In genomic region chr7:38142736-38143135, GRCh38 we compare ENCODE assay signal across 15 cellular contexts. TPM values are rescaled to one million over a fixed set of nuclear protein-coding genes. Genes with fewer than 3 reads are reported as not detected.
DNase-seq lines count a peak whose midpoint lies in the region; ATAC-seq lines count a peak whose summit lies in the region.
"Had no signal": no experiment of that assay in that cellular context is flagged by ENCODE, and none has a peak within 500 bp of the region (broad histone marks: within the 10 kb centered on the region; RNA-seq: fewer than 3 reads in every experiment).

No MANE protein-coding gene starts in this region.

- ATAC-seq in GM18873 (IDR thresholded peaks at IDR 0.05; ENCODE audit: low FRiP score, unreplicated experiment), result peak; percentile 61
- ATAC-seq in GM21576 (IDR thresholded peaks at IDR 0.05; ENCODE audit: unreplicated experiment), result peak; percentile 82
- ATAC-seq in HG03039 (IDR thresholded peaks at IDR 0.05; ENCODE audit: unreplicated experiment), result peak; percentile 83
- ATAC-seq in left cardiac atrium, result no peak
- ATAC-seq in HG03196 (IDR thresholded peaks at IDR 0.05; ENCODE audit: unreplicated experiment), result no peak

- DNase-seq in RPMI8226, result peak; percentile 43
- DNase-seq in NCI-H146 treated with DMSO at 0.1 percent for 48 hours (lab: John Stamatoyannopoulos, UW; ENCODE audit: unreplicated experiment), result no peak
- no peak for DNase-seq in left cardiac atrium
- no peak for DNase-seq in globus pallidus (ENCODE audit: low spot score)
- DNase-seq: activated CD4-positive, alpha-beta T cell treated with anti-CD3 and anti-CD28 coated beads, Interleukin-2, amount 10 ng/mL, durations not matched to agents 7 days and 5 days; anterior cingulate cortex; esophagus squamous epithelium; mammary epithelial cell; NCI-H1105; NCI-H446 treated with DMSO at 0.1 percent for 48 hours; T-helper 2 cell had no signal

- intact Hi-C loops in left cardiac atrium (cut with DNase I), result no loop called here

RNA-seq across cellular contexts. Expression of gene STARD3NL, which starts 35.3 kb away (rescaled TPM):
- 10 to 100 TPM; 31.8 to 34.8 TPM for total RNA-seq in left cardiac atrium

Comparison
In these comparisons a context has a peak if more than half of its experiments do, and no peak if none do; other contexts are left out.
1. ATAC-seq: peak in GM18873 (single experiment), GM21576 (single experiment) and HG03039 (single experiment); none in left cardiac atrium (0 of 2) and HG03196 (single experiment).